ENCODE assay signal across 9 cellular contexts in the genomic region with DNA sequence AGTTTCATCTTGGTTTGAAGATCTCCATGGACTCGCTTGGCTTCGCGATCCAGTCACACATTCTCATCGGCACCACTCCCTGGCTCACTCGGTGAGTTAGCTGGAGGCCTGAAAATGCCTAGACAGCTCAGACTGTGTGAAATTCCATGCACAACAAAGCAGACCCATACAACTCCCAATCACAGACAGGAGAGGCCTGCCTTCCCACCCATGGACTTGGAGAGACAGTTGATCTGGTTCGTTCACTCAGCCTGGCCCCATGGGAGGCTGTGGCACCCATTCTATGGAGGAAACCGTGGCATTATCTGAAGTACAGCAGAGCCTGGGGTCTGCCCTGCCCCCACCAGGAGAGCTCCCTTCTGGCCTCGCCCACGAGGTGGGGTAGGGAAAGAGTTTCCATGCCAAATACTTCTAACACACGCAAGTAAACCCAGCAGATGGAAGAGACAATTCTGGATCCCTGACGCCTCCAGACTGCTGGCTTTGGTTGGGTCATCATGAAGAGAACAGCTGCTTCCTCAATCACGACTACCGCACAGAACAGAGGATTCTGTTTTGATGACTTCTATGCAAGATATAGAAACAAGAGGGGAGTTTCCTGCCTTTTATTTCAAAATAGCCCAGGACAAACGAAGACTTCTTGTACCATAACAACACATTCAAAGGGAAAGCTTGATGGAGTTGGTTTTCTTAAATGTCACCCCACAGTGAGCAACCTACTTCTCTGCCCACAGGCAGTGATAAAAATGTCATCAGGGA. TPM values are rescaled to one million over a fixed set of nuclear protein-coding genes. Genes with fewer than 3 reads are reported as not detected.
DNase-seq lines count a peak whose midpoint lies in the region; ATAC-seq, FAIRE-seq and TF ChIP-seq lines count a peak whose summit lies in the region.
"Had no signal": no experiment of that assay in that cellular context is flagged by ENCODE, and none has a peak within 500 bp of the region (broad histone marks: within the 10 kb centered on the region; RNA-seq: fewer than 3 reads in every experiment).

No MANE protein-coding gene starts in this region.

- no peaks in the 10 kb centered on the region for H3K9me3 ChIP-seq in muscle layer of duodenum (ENCODE audit: control insufficient read depth in 1 of 2, low read length in 2 of 2)

- peak; percentile 13 for FAIRE-seq in bronchial epithelial cell (lab: Jason Lieb, UNC)
- FAIRE-seq: G401.6 had no signal

- peaks cover 51 to 65% of the 10 kb centered on the region in 2 donors for H3K4me1 ChIP-seq in muscle layer of duodenum (ENCODE audit: control insufficient read depth in 1 of 2, insufficient read depth in 2 of 2, low read length in 2 of 2)

- ATAC-seq in GM21529 (IDR thresholded peaks at IDR 0.05; ENCODE audit: unreplicated experiment), result no peak
- ATAC-seq in GM18517 (IDR thresholded peaks at IDR 0.05; ENCODE audit: unreplicated experiment), result no peak
- ATAC-seq in GM21723 (IDR thresholded peaks at IDR 0.05; ENCODE audit: unreplicated experiment), result no peak

- H3K4me3 ChIP-seq in bronchial epithelial cell (ENCODE audit: low read depth, low read length), result no peak overlapping the region
- no peak overlapping the region for H3K4me3 ChIP-seq in muscle layer of duodenum (ENCODE audit: low read depth in 1 of 2, low read length in 2 of 2)

- TF ChIP-seq CTCF in bronchial epithelial cell (IDR thresholded peaks at IDR 0.05; ENCODE audit: insufficient read depth, low read length, severe bottlenecking), result no peak

- H3K27me3 ChIP-seq in bronchial epithelial cell (ENCODE audit: control insufficient read depth, insufficient read depth, low read length) (no peaks in the 10 kb centered on the region), muscle layer of duodenum (ENCODE audit: low read depth, low read length) (no peaks in the 10 kb centered on the region)

- DNase-seq in stimulated activated CD4-positive, alpha-beta T cell treated with anti-CD3 and anti-CD28 coated beads, Interleukin-15, amount 100 ng/mL, for 24 hours, result peak; percentile 28
- DNase-seq in stimulated activated CD4-positive, alpha-beta T cell treated with anti-CD3 and anti-CD28 coated beads, Interleukin-4, amount 100 ng/mL, for 4 hours, result no peak
- DNase-seq in bronchial epithelial cell (ENCODE audit: low read depth) (no peak), NCI-H2171 (lab: John Stamatoyannopoulos, UW) (no peak)

- H3K27ac ChIP-seq in muscle layer of duodenum (ENCODE audit: low read length), result peak overlapping the region; percentile 56

- H3K36me3 ChIP-seq in bronchial epithelial cell (ENCODE audit: control insufficient read depth, insufficient read depth, low read length) (peaks cover 10% of the 10 kb centered on the region), muscle layer of duodenum (ENCODE audit: control insufficient read depth in 1 of 2, insufficient read depth in 2 of 2, low read length in 2 of 2) (no peaks in the 10 kb centered on the region)

RNA-seq across cellular contexts. Expression of a gene that starts 15.9 kb away (rescaled TPM):
- 19.5 and 23.9 TPM in 2 replicates for total RNA-seq in bronchial epithelial cell
